8 cellular contexts compared by ENCODE assay signal in the genomic region with DNA sequence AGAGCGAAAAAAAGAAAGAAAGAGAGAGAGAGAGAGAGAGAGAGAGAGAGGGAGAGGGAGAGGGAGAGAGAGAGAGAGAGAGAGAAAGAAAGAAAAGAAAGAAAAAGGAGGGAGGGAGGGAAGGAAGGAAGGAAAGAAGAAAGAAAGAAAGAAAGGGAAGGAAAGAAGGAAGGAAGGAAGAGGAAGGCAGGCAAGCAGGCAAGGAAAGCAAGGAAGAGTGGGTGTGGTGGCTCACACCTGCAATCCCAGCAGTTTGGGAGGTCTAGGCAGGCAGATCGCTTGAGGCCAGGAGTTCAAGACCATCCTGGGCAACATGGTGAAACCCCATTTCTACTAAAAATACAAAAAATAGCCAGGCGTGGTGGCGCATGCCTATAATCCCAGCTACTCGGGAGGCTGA. TPM values are rescaled to one million over a fixed set of nuclear protein-coding genes. Genes with fewer than 3 reads are reported as not detected.
A peak's percentile ranks its signal among the peaks of the same experiment; 100 is the strongest.
DNase-seq lines count a peak whose midpoint lies in the region; ATAC-seq, FAIRE-seq and TF ChIP-seq lines count a peak whose summit lies in the region.
"Not testable (repeated sequence)": the region's sequence is repeated elsewhere in the genome, so short reads cannot be mapped to it uniquely, and the experiment has no call there.

No MANE protein-coding gene starts in this region.

- not testable (repeated sequence) for H4K20me1 ChIP-seq in BLaER1 treated with 17β-estradiol and CSF1 and Interleukin-3, amounts not matched to agents 10 nM and 100 nM; PC-9 (ENCODE audit: insufficient read depth); HepG2 (ENCODE audit: insufficient read depth, low read length)

- H3K4me3 ChIP-seq in BLaER1 treated with 17β-estradiol and CSF1 and Interleukin-3, amounts not matched to agents 10 nM and 100 nM; PC-9; colonic mucosa; HepG2 (replicated peaks in 1 of 3; ENCODE audit: insufficient read depth in 1 of 3, low read depth in 2 of 3, low read length in 3 of 3); neutrophil (ENCODE audit: low read depth in 1 of 2, low read length in 1 of 2); small intestine (ENCODE audit: low read depth in 1 of 2, low read length in 2 of 2); upper lobe of left lung: not testable (repeated sequence)

- not testable (repeated sequence) for H2AFZ ChIP-seq in PC-9; HepG2 (ENCODE audit: low read length)

- H3K27me3 Mint-ChIP-seq in activated T-helper 2 cell treated with anti-CD3 and anti-CD28 coated beads, Interferon-gamma antibody, Interleukin-2, Interleukin-4, amounts not matched to agents 10 μg/mL and 5 μg/mL and 100 μg/mL, durations not matched to agents 14 hours and 24 hours and 36 hours (ENCODE audit: low read depth) = not testable (repeated sequence)

- intact Hi-C loops in PC-9 (cut with micrococcal nuclease; ENCODE audit: unreplicated experiment) = loop anchor here (5.0 kb wide), 1 partner anchor 968 kb away; no protein-coding TSS in a partner anchor
- intact Hi-C loops in activated T-helper 2 cell treated with anti-CD3 and anti-CD28 coated beads, Interferon-gamma antibody, Interleukin-2, Interleukin-4, amounts not matched to agents 10 μg/mL and 5 μg/mL and 100 μg/mL, durations not matched to agents 14 hours and 24 hours and 36 hours (cut with micrococcal nuclease) = not testable (repeated sequence)
- intact Hi-C loops in colonic mucosa (cut with DNase I) = loop anchor here (5.0 to 10.0 kb wide), 3 partner anchors 118 to 473 kb away; no protein-coding TSS in a partner anchor
- intact Hi-C loops in HepG2 (cut with micrococcal nuclease; ENCODE audit: unreplicated experiment) = loop anchor here (10.0 kb wide), 1 partner anchor 326 kb away; no protein-coding TSS in a partner anchor

- H3F3A ChIP-seq in PC-9 (ENCODE audit: insufficient read depth, low read depth) = peaks cover 73% of the 10 kb centered on the region

- H3K4me1 Mint-ChIP-seq in activated T-helper 2 cell treated with anti-CD3 and anti-CD28 coated beads, Interferon-gamma antibody, Interleukin-2, Interleukin-4, amounts not matched to agents 10 μg/mL and 5 μg/mL and 100 μg/mL, durations not matched to agents 14 hours and 24 hours and 36 hours (ENCODE audit: low read depth) = peaks cover 30% of the 10 kb centered on the region

- H3K27ac Mint-ChIP-seq in activated T-helper 2 cell treated with anti-CD3 and anti-CD28 coated beads, Interferon-gamma antibody, Interleukin-2, Interleukin-4, amounts not matched to agents 10 μg/mL and 5 μg/mL and 100 μg/mL, durations not matched to agents 14 hours and 24 hours and 36 hours = peak overlapping the region; percentile 34

- TF ChIP-seq CTCF in PC-9 (conservative IDR thresholded peaks at IDR 0.05); colonic mucosa (IDR thresholded peaks at IDR 0.05); HepG2 (CRISPR knock-in tag; IDR thresholded peaks at IDR 0.05); neutrophil (IDR thresholded peaks at IDR 0.05); upper lobe of left lung (IDR thresholded peaks at IDR 0.05): not testable (repeated sequence)

- not testable (repeated sequence) for TF ChIP-seq EP300 in HepG2 (IDR thresholded peaks at IDR 0.05; ENCODE audit: low read depth in 2 of 2, low read length in 2 of 2); HepG2 (CRISPR knock-in tag; IDR thresholded peaks at IDR 0.05; ENCODE audit: borderline replicate concordance); upper lobe of left lung (IDR thresholded peaks at IDR 0.05)

- H3K9me3 ChIP-seq in BLaER1 treated with 17β-estradiol and CSF1 and Interleukin-3, amounts not matched to agents 10 nM and 100 nM (replicated peaks in 1 of 11); PC-9 (ENCODE audit: insufficient read depth, low read depth); colonic mucosa; HepG2 (ENCODE audit: low read length); neutrophil; small intestine (ENCODE audit: control insufficient read depth, low read depth); upper lobe of left lung: not testable (repeated sequence)

- H3K79me2 ChIP-seq in PC-9 (ENCODE audit: low read depth); HepG2 (ENCODE audit: insufficient read depth, low read length): not testable (repeated sequence)

- H3K4me2 ChIP-seq in BLaER1 treated with 17β-estradiol and CSF1 and Interleukin-3, amounts not matched to agents 10 nM and 100 nM = peak overlapping the region; percentile 13 to 92 (median 82); a peak in 16 of 22 replicates
- H3K4me2 ChIP-seq in PC-9 = 0 out of 2 replicates have a peak overlapping the region, but pooled peaks have one; percentile 14
- H3K4me2 ChIP-seq in HepG2 (ENCODE audit: low read depth, low read length) = not testable (repeated sequence)

- H3K27me3 ChIP-seq in BLaER1 treated with 17β-estradiol and CSF1 and Interleukin-3, amounts not matched to agents 10 nM and 100 nM; PC-9 (ENCODE audit: insufficient read depth, low read depth); colonic mucosa; HepG2 (ENCODE audit: control insufficient read depth in 1 of 2, insufficient read depth in 2 of 2, low read length in 2 of 2); neutrophil; small intestine (ENCODE audit: control insufficient read depth in 2 of 2, insufficient read depth in 2 of 2, low read length in 2 of 2); upper lobe of left lung: not testable (repeated sequence)

- in situ Hi-C loops in HepG2 (cut with HindIII; ENCODE audit: extremely low pct_ligation_motif_present, low pct_unique_long_range_greater_than_20kb) = loop anchor here (5.0 to 10.0 kb wide), 3 partner anchors 103 to 356 kb away; no protein-coding TSS in a partner anchor

- H3K9me2 ChIP-seq in PC-9 (ENCODE audit: insufficient read depth) = not testable (repeated sequence)

- not testable (repeated sequence) for H3K4me3 Mint-ChIP-seq in activated T-helper 2 cell treated with anti-CD3 and anti-CD28 coated beads, Interferon-gamma antibody, Interleukin-2, Interleukin-4, amounts not matched to agents 10 μg/mL and 5 μg/mL and 100 μg/mL, durations not matched to agents 14 hours and 24 hours and 36 hours (ENCODE audit: low read depth)

- CTCF ChIA-PET in PC-9 (lab: Charles Lee) = interaction anchor here (1.4 kb wide), 1 partner anchor 582 kb away, joined by 3 read pairs; no protein-coding TSS in a partner anchor
- CTCF ChIA-PET in HepG2 (lab: Yijun Ruan, JAX; ENCODE audit: low intra/inter-chr PET ratio, low total read pairs) = not testable (repeated sequence)

- WGBS in HepG2 (ENCODE audit: low lambda C conversion rate) = 99% methylated on average over 5 of the region's 5 CpGs
- WGBS in small intestine, 3 donors = 91 to 97% (median 93%) methylated on average over 5 of the region's 5 CpGs
- WGBS in upper lobe of left lung, 2 donors = 97 to 100% methylated on average over 5 of the region's 5 CpGs

- POLR2A ChIA-PET in PC-9 (lab: Charles Lee; ENCODE audit: unreplicated experiment) = not testable (repeated sequence)
- POLR2A ChIA-PET in HepG2 (lab: Yijun Ruan, JAX) = interaction anchor here (2.6 to 7.8 kb wide), 2 partner anchors 12 to 105 kb away, joined by 15 to 117 read pairs; no protein-coding TSS in a partner anchor

- H3K9ac ChIP-seq in BLaER1 treated with 17β-estradiol and CSF1 and Interleukin-3, amounts not matched to agents 10 nM and 100 nM = peak overlapping the region in 1 of 11 experiments; percentile 8; a peak in 1 of 22 replicates
- not testable (repeated sequence) for H3K9ac ChIP-seq in colonic mucosa (ENCODE audit: low read depth in 2 of 2, low read length in 2 of 2); HepG2 (ENCODE audit: insufficient read depth, low read depth, low read length)

- not testable (repeated sequence) for TF ChIP-seq RAD21 in HepG2 (CRISPR knock-in tag; IDR thresholded peaks at IDR 0.05)

- BruUV-seq in PC-9 (replicated peaks; lab: Mats Ljungman, UMichigan); HepG2 (replicated peaks; lab: Mats Ljungman, UMichigan): not testable (repeated sequence)

- H3K9me3 Mint-ChIP-seq in activated T-helper 2 cell treated with anti-CD3 and anti-CD28 coated beads, Interferon-gamma antibody, Interleukin-2, Interleukin-4, amounts not matched to agents 10 μg/mL and 5 μg/mL and 100 μg/mL, durations not matched to agents 14 hours and 24 hours and 36 hours = not testable (repeated sequence)

- peak overlapping the region in 9 of 11 experiments; percentile 11 to 96 (median 38); a peak in 11 of 22 replicates for H3K27ac ChIP-seq in BLaER1 treated with 17β-estradiol and CSF1 and Interleukin-3, amounts not matched to agents 10 nM and 100 nM
- H3K27ac ChIP-seq in PC-9 (peak overlapping the region; percentile 100), colonic mucosa (peak overlapping the region; percentile 83), neutrophil (peak overlapping the region; percentile 69), small intestine (ENCODE audit: low read depth in 1 of 2, low read length in 1 of 2) (peak overlapping the region; percentile 38 to 55), upper lobe of left lung (peak overlapping the region in 3 of 4 donors; percentile 73 to 94 (median 92))
- H3K27ac ChIP-seq in HepG2 (ENCODE audit: extremely low read length, insufficient read depth, low read length) = not testable (repeated sequence)

- not testable (repeated sequence) for DNase-seq in PC-9; activated T-helper 2 cell treated with anti-CD3 and anti-CD28 coated beads, Interferon-gamma antibody, Interleukin-2, Interleukin-4, amounts not matched to agents 10 μg/mL and 5 μg/mL and 100 μg/mL, durations not matched to agents 14 hours and 24 hours and 36 hours (ENCODE audit: low spot score); colonic mucosa; HepG2 (ENCODE audit: low spot score); small intestine; upper lobe of left lung

- peaks cover 93 to 99% (median 96%) of the 10 kb centered on the region in 10 experiments for H3K4me1 ChIP-seq in BLaER1 treated with 17β-estradiol and CSF1 and Interleukin-3, amounts not matched to agents 10 nM and 100 nM
- H3K4me1 ChIP-seq in PC-9 (replicated peaks; ENCODE audit: insufficient read depth) (peaks cover 80% of the 10 kb centered on the region), colonic mucosa (peaks cover 11% of the 10 kb centered on the region), HepG2 (ENCODE audit: insufficient read depth, low read length) (peaks cover 86% of the 10 kb centered on the region), neutrophil (ENCODE audit: control insufficient read depth in 1 of 2, insufficient read depth in 1 of 2, low read depth in 1 of 2, low read length in 1 of 2) (peaks cover 67 to 76% of the 10 kb centered on the region in 2 experiments), upper lobe of left lung (peaks cover 52 to 70% (median 55%) of the 10 kb centered on the region in 4 donors)
- not testable (repeated sequence) for H3K4me1 ChIP-seq in small intestine (ENCODE audit: control insufficient read depth in 2 of 2, insufficient read depth in 1 of 2, low read depth in 1 of 2, low read length in 1 of 2)

- not testable (repeated sequence) for H3K36me3 Mint-ChIP-seq in activated T-helper 2 cell treated with anti-CD3 and anti-CD28 coated beads, Interferon-gamma antibody, Interleukin-2, Interleukin-4, amounts not matched to agents 10 μg/mL and 5 μg/mL and 100 μg/mL, durations not matched to agents 14 hours and 24 hours and 36 hours (ENCODE audit: low read depth)

- TF ChIP-seq POLR2A in HepG2 (IDR thresholded peaks at IDR 0.05; ENCODE audit: insufficient read depth in 1 of 2, low read depth in 2 of 2, low read length in 2 of 2); upper lobe of left lung (IDR thresholded peaks at IDR 0.05): not testable (repeated sequence)

- FAIRE-seq in HepG2 (lab: Jason Lieb, UNC); small intestine (lab: Jason Lieb, UNC): not testable (repeated sequence)

- ATAC-seq in HepG2; upper lobe of left lung (ENCODE audit: low FRiP score in 2 of 2): not testable (repeated sequence)

- H3K36me3 ChIP-seq in BLaER1 treated with 17β-estradiol and CSF1 and Interleukin-3, amounts not matched to agents 10 nM and 100 nM; PC-9 (ENCODE audit: low read depth); colonic mucosa; HepG2 (replicated peaks in 1 of 2; ENCODE audit: control insufficient read depth in 1 of 2, insufficient read depth in 2 of 2, low read length in 2 of 2); neutrophil; small intestine (ENCODE audit: control insufficient read depth in 2 of 2, insufficient read depth in 2 of 2, low read length in 2 of 2); upper lobe of left lung: not testable (repeated sequence)

RNA-seq across cellular contexts. Expression of a gene that starts 47.8 kb away (rescaled TPM):
- 165 and 187 TPM in 2 replicates for total RNA-seq in PC-9 (2021)
- 105 and 118 TPM in 2 replicates for total RNA-seq in activated T-helper 2 cell treated with anti-CD3 and anti-CD28 coated beads, Interferon-gamma antibody, Interleukin-2, Interleukin-4, amounts not matched to agents 10 μg/mL and 5 μg/mL and 100 μg/mL, durations not matched to agents 14 hours and 24 hours and 36 hours
- total RNA-seq in colonic mucosa = 100 to 1,000 TPM in 1 of 2 donors, 10 to 100 TPM in 1; 76.2 to 127 TPM
- total RNA-seq in HepG2 (2016; rRNA removed; fragmentation: Illumina TruSeq; extraction: Trizol) = 138 and 153 TPM in 2 replicates
- total RNA-seq in HepG2 (2016; cell fraction: cytosol; rRNA removed; fragmentation: Illumina TruSeq; extraction: Trizol; ENCODE audit: low read depth) = 69.4 and 87.9 TPM in 2 replicates
- 150 and 155 TPM in 2 replicates for total RNA-seq in HepG2 (2016; cell fraction: insoluble cytoplasmic fraction; rRNA removed; fragmentation: Illumina TruSeq; extraction: Trizol)
- total RNA-seq in HepG2 (2016; cell fraction: membrane; rRNA removed; fragmentation: Illumina TruSeq; extraction: Trizol) = 161 and 181 TPM in 2 replicates
- 122 and 141 TPM in 2 replicates for total RNA-seq in HepG2 (2016; cell fraction: nucleus; rRNA removed; fragmentation: Illumina TruSeq; extraction: Trizol)
- 298 and 376 TPM in 2 replicates for polyA plus RNA-seq in HepG2 (2011; rRNA removed)
- polyA plus RNA-seq in HepG2 (2011; cell fraction: cytosol; rRNA removed) = 138 and 172 TPM in 2 replicates
- 48.3 and 58.7 TPM in 2 replicates for polyA plus RNA-seq in HepG2 (2011; cell fraction: nucleus; rRNA removed)
- 275 and 344 TPM in 2 replicates for polyA plus RNA-seq in HepG2 (2012)
- polyA plus RNA-seq in HepG2 (2016; cell fraction: cytosol; fragmentation: Illumina TruSeq; extraction: Trizol; ENCODE audit: low read depth) = 107 and 127 TPM in 2 replicates
- 138 and 146 TPM in 2 replicates for polyA plus RNA-seq in HepG2 (2016; cell fraction: insoluble cytoplasmic fraction; fragmentation: Illumina TruSeq; extraction: Trizol; ENCODE audit: low read depth)
- 182 and 204 TPM in 2 replicates for polyA plus RNA-seq in HepG2 (2016; cell fraction: membrane; fragmentation: Illumina TruSeq; extraction: Trizol; ENCODE audit: low read depth)
- polyA plus RNA-seq in HepG2 (2016; cell fraction: nucleus; fragmentation: Illumina TruSeq; extraction: Trizol; ENCODE audit: insufficient read depth, low read depth) = 192 and 196 TPM in 2 replicates
- 29.6 and 82.1 TPM in 2 replicates for polyA minus RNA-seq in HepG2 (2011; rRNA and poly(A)+ RNA removed; ENCODE audit: low replicate concordance)
- 136 and 144 TPM in 2 replicates for polyA minus RNA-seq in HepG2 (2011; cell fraction: cytosol; rRNA and poly(A)+ RNA removed)
- 77.8 and 97.8 TPM in 2 replicates for polyA minus RNA-seq in HepG2 (2011; cell fraction: nucleus; rRNA and poly(A)+ RNA removed)
- polyA plus RNA-seq in small intestine = 10 to 100 TPM; 44.1 to 91.6 (median 61.6) TPM
- 100 to 1,000 TPM in 2 of 6 donors, 10 to 100 TPM in 4; 37.6 to 124 (median 89.8) TPM for total RNA-seq in upper lobe of left lung
